In the genomic region with DNA sequence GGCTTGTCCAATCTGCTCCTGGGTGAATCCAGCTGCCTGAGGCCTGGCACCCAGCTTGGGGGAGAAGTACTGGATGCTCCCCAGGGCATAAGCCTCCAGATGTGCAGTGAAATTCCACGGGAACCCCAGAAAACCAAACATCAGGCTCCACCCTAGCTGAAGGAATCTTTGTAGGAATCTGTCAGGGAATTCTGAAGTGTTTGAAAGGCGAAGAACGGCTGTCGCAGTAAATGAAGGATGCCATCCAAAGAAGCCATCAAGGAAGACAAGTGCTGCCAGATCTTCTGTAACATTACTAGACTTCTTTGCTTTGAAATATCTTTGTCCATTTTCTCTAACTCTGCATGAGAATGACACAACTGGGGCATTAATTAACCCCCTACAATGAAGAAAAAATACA, we compare ENCODE assay signal across 25 cellular contexts.
DNase-seq lines count a peak whose midpoint lies in the region; ATAC-seq and TF ChIP-seq lines count a peak whose summit lies in the region.
"Had no signal": no experiment of that assay in that cellular context is flagged by ENCODE, and none has a peak within 500 bp of the region (broad histone marks: within the 10 kb centered on the region; RNA-seq: fewer than 3 reads in every experiment).

No MANE protein-coding gene starts in this region.

- no peaks in the 10 kb centered on the region for H3K79me2 ChIP-seq in neural cell (replicated peaks; ENCODE audit: insufficient read depth, low read length)

- H3K4me3 Mint-ChIP-seq in natural killer cell, result no peak overlapping the region
- H3K4me3 Mint-ChIP-seq in natural killer cell treated with Interleukin-12 subunit alpha and Interleukin-12 subunit beta and Interleukin-15 and Interleukin-18, amount 100 ng/mL, for 72 hours, result no peak overlapping the region
- no peak overlapping the region for H3K4me3 Mint-ChIP-seq in brain
- no peak overlapping the region for H3K4me3 Mint-ChIP-seq in activated naive CD4-positive, alpha-beta T cell treated with anti-CD3 and anti-CD28 coated beads, Interleukin-2, amount 10 ng/mL, durations not matched to agents 7 days and 5 days
- H3K4me3 Mint-ChIP-seq: B cell; CD4-positive, alpha-beta T cell had no signal

- H3K27me3 Mint-ChIP-seq in natural killer cell (ENCODE audit: low read depth in 2 of 2) (no peaks in the 10 kb centered on the region), brain (no peaks in the 10 kb centered on the region)
- no peaks in the 10 kb centered on the region for H3K27me3 Mint-ChIP-seq in natural killer cell treated with Interleukin-12 subunit alpha and Interleukin-12 subunit beta and Interleukin-15 and Interleukin-18, amount 100 ng/mL, for 72 hours
- no peaks in the 10 kb centered on the region for H3K27me3 Mint-ChIP-seq in activated naive CD4-positive, alpha-beta T cell treated with anti-CD3 and anti-CD28 coated beads, Interleukin-2, amount 10 ng/mL, durations not matched to agents 7 days and 5 days
- H3K27me3 Mint-ChIP-seq: B cell; CD4-positive, alpha-beta T cell; CD8-positive, alpha-beta memory T cell had no signal

- CTCF ChIA-PET in activated naive CD4-positive, alpha-beta T cell treated with anti-CD3 and anti-CD28 coated beads, Interleukin-2, amount 10 ng/mL, durations not matched to agents 7 days and 5 days (lab: Charles Lee), result no interaction called here

- no peak overlapping the region for H3K9ac ChIP-seq in neural cell (ENCODE audit: low read length)
- H3K9ac ChIP-seq: BLaER1 treated with 17β-estradiol and CSF1 and Interleukin-3, amounts not matched to agents 10 nM and 100 nM had no signal

- H4K20me1 ChIP-seq in neural cell (ENCODE audit: insufficient read depth), result no peaks in the 10 kb centered on the region

- peak; percentile 33 for DNase-seq in activated CD8-positive, alpha-beta memory T cell treated with anti-CD3 and anti-CD28 coated beads, Interleukin-2, amount 50 U/mL, for 48 hours
- no peak for DNase-seq in activated CD8-positive, alpha-beta memory T cell treated with anti-CD3 and anti-CD28 coated beads, Interleukin-2, amount 50 U/mL, for 4 hours
- no peak for DNase-seq in natural killer cell
- no peak for DNase-seq in natural killer cell treated with Interleukin-12 subunit alpha and Interleukin-12 subunit beta and Interleukin-15 and Interleukin-18, amount 100 ng/mL, for 72 hours (ENCODE audit: low spot score)
- no peak for DNase-seq in activated naive CD4-positive, alpha-beta T cell treated with anti-CD3 and anti-CD28 coated beads, Interleukin-2, amount 10 ng/mL, durations not matched to agents 7 days and 5 days
- DNase-seq: AML-193; CD4-positive, alpha-beta T cell; CD8-positive, alpha-beta memory T cell; COR-L47; DMS 273 treated with DMSO at 0.1 percent for 48 hours; DMS153; DMS53; DMS79; DND-41; EL; GDM1 had no signal

- H2AFZ ChIP-seq in neural cell (ENCODE audit: low read depth, low read length), result no peak overlapping the region

- H3K9me2 ChIP-seq in neural cell (ENCODE audit: insufficient read depth, low read length), result no peaks in the 10 kb centered on the region

- ATAC-seq in natural killer cell (no peak), GM18502 (IDR thresholded peaks at IDR 0.05; ENCODE audit: poor library complexity, unreplicated experiment) (no peak)
- no peak for ATAC-seq in natural killer cell treated with Interleukin-12 subunit alpha and Interleukin-12 subunit beta and Interleukin-15 and Interleukin-18, amount 100 ng/mL, for 72 hours
- ATAC-seq: A549, GM12878 had no signal

- H3K4me2 ChIP-seq in neural cell (ENCODE audit: low read length), result no peak overlapping the region
- H3K4me2 ChIP-seq: A549; BLaER1 treated with 17β-estradiol and CSF1 and Interleukin-3, amounts not matched to agents 10 nM and 100 nM had no signal

- H3K27me3 ChIP-seq in neural cell (ENCODE audit: insufficient read depth, low read depth, low read length), result no peaks in the 10 kb centered on the region
- H3K27me3 ChIP-seq: BLaER1 treated with 17β-estradiol and CSF1 and Interleukin-3, amounts not matched to agents 10 nM and 100 nM had no signal

- H3F3A ChIP-seq in neural cell (ENCODE audit: insufficient read depth, low read length, poor library complexity, severe bottlenecking), result no peaks in the 10 kb centered on the region

- H3K36me3 Mint-ChIP-seq in natural killer cell (no peaks in the 10 kb centered on the region), brain (peaks cover 79% of the 10 kb centered on the region)
- H3K36me3 Mint-ChIP-seq in natural killer cell treated with Interleukin-12 subunit alpha and Interleukin-12 subunit beta and Interleukin-15 and Interleukin-18, amount 100 ng/mL, for 72 hours, result no peaks in the 10 kb centered on the region
- H3K36me3 Mint-ChIP-seq in activated naive CD4-positive, alpha-beta T cell treated with anti-CD3 and anti-CD28 coated beads, Interleukin-2, amount 10 ng/mL, durations not matched to agents 7 days and 5 days, result peaks cover 25% of the 10 kb centered on the region

- H3K27ac Mint-ChIP-seq in natural killer cell (peak overlapping the region; percentile 1 to 27), brain (peak overlapping the region in 3 of 5 experiments; percentile 24 to 49 (median 30))
- peak overlapping the region in 1 of 2 donors; percentile 70 for H3K27ac Mint-ChIP-seq in natural killer cell treated with Interleukin-12 subunit alpha and Interleukin-12 subunit beta and Interleukin-15 and Interleukin-18, amount 100 ng/mL, for 72 hours
- no peak overlapping the region for H3K27ac Mint-ChIP-seq in activated naive CD4-positive, alpha-beta T cell treated with anti-CD3 and anti-CD28 coated beads, Interleukin-2, amount 10 ng/mL, durations not matched to agents 7 days and 5 days
- H3K27ac Mint-ChIP-seq: B cell; CD4-positive, alpha-beta T cell had no signal

- TF ChIP-seq CTCF in natural killer cell (IDR thresholded peaks at IDR 0.05) (no peak), brain (conservative IDR thresholded peaks at IDR 0.05) (no peak), neural cell (IDR thresholded peaks at IDR 0.05; ENCODE audit: poor library complexity, severe bottlenecking) (no peak)

- TF ChIP-seq EP300 in neural cell (conservative IDR thresholded peaks at IDR 0.05; ENCODE audit: poor library complexity, severe bottlenecking), result peak; percentile 61

- H3K4me1 Mint-ChIP-seq in natural killer cell, result peaks cover 75% of the 10 kb centered on the region in 2 donors
- peaks cover 57 to 60% of the 10 kb centered on the region in 2 donors for H3K4me1 Mint-ChIP-seq in natural killer cell treated with Interleukin-12 subunit alpha and Interleukin-12 subunit beta and Interleukin-15 and Interleukin-18, amount 100 ng/mL, for 72 hours (ENCODE audit: low read depth in 2 of 2)
- H3K4me1 Mint-ChIP-seq in brain, result peaks cover 22% of the 10 kb centered on the region
- peaks cover 10% of the 10 kb centered on the region for H3K4me1 Mint-ChIP-seq in activated naive CD4-positive, alpha-beta T cell treated with anti-CD3 and anti-CD28 coated beads, Interleukin-2, amount 10 ng/mL, durations not matched to agents 7 days and 5 days

- no peaks in the 10 kb centered on the region for H3K36me3 ChIP-seq in neural cell (ENCODE audit: insufficient read depth, low read length)

- no peak for TF ChIP-seq RAD21 in neural cell (conservative IDR thresholded peaks at IDR 0.05)

- H3K9me3 Mint-ChIP-seq in natural killer cell (no peaks in the 10 kb centered on the region), brain (peaks cover 20 to 66% (median 49%) of the 10 kb centered on the region in 5 experiments)
- no peaks in the 10 kb centered on the region for H3K9me3 Mint-ChIP-seq in natural killer cell treated with Interleukin-12 subunit alpha and Interleukin-12 subunit beta and Interleukin-15 and Interleukin-18, amount 100 ng/mL, for 72 hours
- H3K9me3 Mint-ChIP-seq in activated naive CD4-positive, alpha-beta T cell treated with anti-CD3 and anti-CD28 coated beads, Interleukin-2, amount 10 ng/mL, durations not matched to agents 7 days and 5 days, result peaks cover 7% of the 10 kb centered on the region

- H3K9me3 ChIP-seq in neural cell (ENCODE audit: low read length), result no peaks in the 10 kb centered on the region

- H3K4me3 ChIP-seq in neural cell (ENCODE audit: low read length), result no peak overlapping the region
- H3K4me3 ChIP-seq: A549; BLaER1 treated with 17β-estradiol and CSF1 and Interleukin-3, amounts not matched to agents 10 nM and 100 nM; GM12878 had no signal

- intact Hi-C loops in natural killer cell (cut with micrococcal nuclease), result no loop called here

- H3K27ac ChIP-seq in neural cell (ENCODE audit: low read length), result peak overlapping the region; percentile 18
- H3K27ac ChIP-seq: 22Rv1; A549; BLaER1 treated with 17β-estradiol and CSF1 and Interleukin-3, amounts not matched to agents 10 nM and 100 nM; C4-2B had no signal

TF ChIP-seq in neural cell, 6 proteins besides CTCF, POLR2A, EP300 and RAD21:
- TF ChIP-seq MXI1 (conservative IDR thresholded peaks at IDR 0.05; ENCODE audit: poor library complexity, severe bottlenecking) (no peak), POLR2AphosphoS5 (IDR thresholded peaks at IDR 0.05) (peak; percentile 24), TAF1 (IDR thresholded peaks at IDR 0.05; ENCODE audit: low read depth) (no peak), EZH2 (IDR thresholded peaks at IDR 0.05; ENCODE audit: borderline replicate concordance, insufficient read depth, low read length, poor library complexity, severe bottlenecking) (no peak), SMC3 (conservative IDR thresholded peaks at IDR 0.05; ENCODE audit: poor library complexity) (no peak)
- TF ChIP-seq, protein P1, sequence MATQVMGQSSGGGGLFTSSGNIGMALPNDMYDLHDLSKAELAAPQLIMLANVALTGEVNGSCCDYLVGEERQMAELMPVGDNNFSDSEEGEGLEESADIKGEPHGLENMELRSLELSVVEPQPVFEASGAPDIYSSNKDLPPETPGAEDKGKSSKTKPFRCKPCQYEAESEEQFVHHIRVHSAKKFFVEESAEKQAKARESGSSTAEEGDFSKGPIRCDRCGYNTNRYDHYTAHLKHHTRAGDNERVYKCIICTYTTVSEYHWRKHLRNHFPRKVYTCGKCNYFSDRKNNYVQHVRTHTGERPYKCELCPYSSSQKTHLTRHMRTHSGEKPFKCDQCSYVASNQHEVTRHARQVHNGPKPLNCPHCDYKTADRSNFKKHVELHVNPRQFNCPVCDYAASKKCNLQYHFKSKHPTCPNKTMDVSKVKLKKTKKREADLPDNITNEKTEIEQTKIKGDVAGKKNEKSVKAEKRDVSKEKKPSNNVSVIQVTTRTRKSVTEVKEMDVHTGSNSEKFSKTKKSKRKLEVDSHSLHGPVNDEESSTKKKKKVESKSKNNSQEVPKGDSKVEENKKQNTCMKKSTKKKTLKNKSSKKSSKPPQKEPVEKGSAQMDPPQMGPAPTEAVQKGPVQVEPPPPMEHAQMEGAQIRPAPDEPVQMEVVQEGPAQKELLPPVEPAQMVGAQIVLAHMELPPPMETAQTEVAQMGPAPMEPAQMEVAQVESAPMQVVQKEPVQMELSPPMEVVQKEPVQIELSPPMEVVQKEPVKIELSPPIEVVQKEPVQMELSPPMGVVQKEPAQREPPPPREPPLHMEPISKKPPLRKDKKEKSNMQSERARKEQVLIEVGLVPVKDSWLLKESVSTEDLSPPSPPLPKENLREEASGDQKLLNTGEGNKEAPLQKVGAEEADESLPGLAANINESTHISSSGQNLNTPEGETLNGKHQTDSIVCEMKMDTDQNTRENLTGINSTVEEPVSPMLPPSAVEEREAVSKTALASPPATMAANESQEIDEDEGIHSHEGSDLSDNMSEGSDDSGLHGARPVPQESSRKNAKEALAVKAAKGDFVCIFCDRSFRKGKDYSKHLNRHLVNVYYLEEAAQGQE (IDR thresholded peaks at IDR 0.05; ENCODE audit: borderline replicate concordance), result peak; percentile 85
